Comparison of ENCODE assay signal across 13 cellular contexts in genomic region chr6:37061157-37061804, GRCh38. TPM values are rescaled to one million over a fixed set of nuclear protein-coding genes. Genes with fewer than 3 reads are reported as not detected.
A peak's percentile ranks its signal among the peaks of the same experiment; 100 is the strongest.
DNase-seq lines count a peak whose midpoint lies in the region; TF ChIP-seq lines count a peak whose summit lies in the region.
"Had no signal": no experiment of that assay in that cellular context is flagged by ENCODE, and none has a peak within 500 bp of the region (broad histone marks: within the 10 kb centered on the region; RNA-seq: fewer than 3 reads in every experiment).

No MANE protein-coding gene starts in this region.

- TF ChIP-seq POLR2A in uterus (IDR thresholded peaks at IDR 0.05), result no peak

- no peaks in the 10 kb centered on the region for H3K36me3 ChIP-seq in uterus

- H3K27me3 ChIP-seq in uterus, result no peaks in the 10 kb centered on the region

- TF ChIP-seq CTCF in type B pancreatic cell (conservative IDR thresholded peaks at IDR 0.05) (no peak), uterus (IDR thresholded peaks at IDR 0.05) (no peak), GM10248 (IDR thresholded peaks at IDR 0.05; ENCODE audit: control extremely low read depth, extremely low read depth, low read depth, missing control alignments) (no peak)

- H3K4me1 ChIP-seq in uterus, result no peaks in the 10 kb centered on the region

- H3K27me3 Mint-ChIP-seq in type B pancreatic cell, result no peaks in the 10 kb centered on the region

- H3K27ac Mint-ChIP-seq in type B pancreatic cell, result peak overlapping the region; percentile 34

- peak; percentile 56 for DNase-seq in NCI-H2171 treated with DMSO at 0.1 percent for 48 hours (lab: John Stamatoyannopoulos, UW)
- no peak for DNase-seq in NCI-H2171 (lab: John Stamatoyannopoulos, UW)
- DNase-seq in globus pallidus (ENCODE audit: low spot score), result peak; percentile 54
- peak; percentile 63 for DNase-seq in mucosa of gallbladder (ENCODE audit: low spot score)
- no peak for DNase-seq in type B pancreatic cell (ENCODE audit: extremely low spot score, unreplicated experiment)
- DNase-seq in ACHN, result no peak
- DNase-seq in uterus, result no peak
- no peak for DNase-seq in GM10248 (ENCODE audit: extremely low spot score)
- DNase-seq: 8988T; activated CD4-positive, CD25-positive, alpha-beta regulatory T cell treated with anti-CD3 and anti-CD28 coated beads, Interleukin-2, amount 50 U/mL, for 72 hours; activated T-cell treated with anti-CD3 and anti-CD28 coated beads, Interleukin-2, amount 50 U/mL, for 48 hours; mammary epithelial cell; retina had no signal

- POLR2A ChIA-PET in GM10248 (lab: Yijun Ruan, JAX), result no interaction called here

- in situ Hi-C loops in ACHN (cut with HindIII; ENCODE audit: low pct_ligation_motif_present, low pct_unique_long_range_greater_than_20kb, low sequenced_read_pairs), result no loop called here

- no peaks in the 10 kb centered on the region for H3K36me3 Mint-ChIP-seq in type B pancreatic cell

- peaks cover 31% of the 10 kb centered on the region for H3K4me1 Mint-ChIP-seq in type B pancreatic cell (ENCODE audit: unreplicated experiment)

- H3K9me3 Mint-ChIP-seq in type B pancreatic cell, result no peaks in the 10 kb centered on the region

- intact Hi-C loops in uterus (cut with DNase I; ENCODE audit: low total_unique reads), result no loop called here

- H3K4me3 Mint-ChIP-seq in type B pancreatic cell, result peak overlapping the region; percentile 28

- CTCF ChIA-PET in GM10248 (lab: Yijun Ruan, JAX), result interaction anchor here (2.8 kb wide), 1 partner anchor 10 kb away, joined by 13 read pairs; no protein-coding TSS in a partner anchor

- no peaks in the 10 kb centered on the region for H3K9me3 ChIP-seq in uterus

- H3K4me3 ChIP-seq in uterus, result no peak overlapping the region

- no peak overlapping the region for H3K27ac ChIP-seq in uterus

RNA-seq across cellular contexts. Expression of gene FGD2, which starts 55.8 kb away (rescaled TPM):
- total RNA-seq in mucosa of gallbladder, result 20.5 TPM
- total RNA-seq in type B pancreatic cell (ENCODE audit: low replicate concordance), result 0.10 TPM in 1 of 2 replicates, not detected in the other
- 10 to 100 TPM in 3 of 4 donors, under 1 TPM in 1; 0.51 to 27.6 (median 11.5) TPM for total RNA-seq in uterus
- total RNA-seq: mammary epithelial cell had no signal

Comparison
In these comparisons a context has a peak if more than half of its experiments do, and no peak if none do; other contexts are left out.
1. DNase-seq: peak in NCI-H2171 treated with DMSO at 0.1 percent for 48 hours (single experiment), globus pallidus (single experiment) and mucosa of gallbladder (single experiment); none in NCI-H2171 (single experiment), type B pancreatic cell (single experiment), ACHN (single experiment), uterus (0 of 2) and GM10248 (single experiment).